In the genomic region with DNA sequence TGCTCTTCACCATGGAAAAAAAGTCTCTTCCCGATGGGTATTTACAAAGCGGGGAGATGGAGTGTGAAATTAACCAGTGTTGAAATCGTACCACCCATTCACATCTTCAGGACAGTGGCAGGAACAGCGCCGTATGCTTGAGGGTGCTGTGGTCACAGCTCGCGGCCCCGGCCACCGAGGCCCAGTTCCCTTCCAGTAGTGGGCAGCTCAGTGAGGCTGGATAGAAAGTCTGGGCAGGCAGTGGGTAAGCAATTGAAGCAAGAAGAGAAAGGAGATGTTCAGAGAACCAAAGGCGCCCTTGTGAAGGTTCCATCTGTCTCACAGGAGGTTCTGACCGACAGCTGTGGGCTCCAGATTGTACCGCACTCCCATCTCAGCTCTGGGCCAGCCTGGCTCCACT, we compare ENCODE assay signal across 18 cellular contexts. TPM values are rescaled to one million over a fixed set of nuclear protein-coding genes. Genes with fewer than 3 reads are reported as not detected.
A peak's percentile ranks its signal among the peaks of the same experiment; 100 is the strongest.
DNase-seq lines count a peak whose midpoint lies in the region; ATAC-seq and TF ChIP-seq lines count a peak whose summit lies in the region.
"Had no signal": no experiment of that assay in that cellular context is flagged by ENCODE, and none has a peak within 500 bp of the region (broad histone marks: within the 10 kb centered on the region; RNA-seq: fewer than 3 reads in every experiment).

No MANE protein-coding gene starts in this region.

- H3K9me3 Mint-ChIP-seq in activated naive CD4-positive, alpha-beta T cell treated with anti-CD3 and anti-CD28 coated beads for 36 hours = no peaks in the 10 kb centered on the region
- H3K9me3 Mint-ChIP-seq in central memory CD8-positive, alpha-beta T cell = no peaks in the 10 kb centered on the region
- H3K9me3 Mint-ChIP-seq in stimulated activated effector memory CD8-positive, alpha-beta T cell treated with anti-CD3 and anti-CD28 coated beads, Interleukin-12 subunit alpha, Interleukin-12 subunit beta, amount 100 ng/mL, for 72 hours = no peaks in the 10 kb centered on the region
- H3K9me3 Mint-ChIP-seq: mesothelial cell of epicardium had no signal

- H3K27ac Mint-ChIP-seq in activated naive CD4-positive, alpha-beta T cell treated with anti-CD3 and anti-CD28 coated beads for 36 hours = peak overlapping the region; percentile 30
- H3K27ac Mint-ChIP-seq in central memory CD8-positive, alpha-beta T cell (ENCODE audit: low read depth) = peak overlapping the region; percentile 44
- peak overlapping the region; percentile 90 for H3K27ac Mint-ChIP-seq in stimulated activated effector memory CD8-positive, alpha-beta T cell treated with anti-CD3 and anti-CD28 coated beads, Interleukin-12 subunit alpha, Interleukin-12 subunit beta, amount 100 ng/mL, for 72 hours
- H3K27ac Mint-ChIP-seq: mesothelial cell of epicardium had no signal

- TF ChIP-seq CTCF in NB4 (IDR thresholded peaks at IDR 0.05; ENCODE audit: low read depth, low read length) (no peak), foreskin fibroblast (IDR thresholded peaks at IDR 0.05; ENCODE audit: low read depth, low read length) (no peak)

- ATAC-seq in central memory CD8-positive, alpha-beta T cell (replicated peaks; ENCODE audit: extremely low read depth, poor library complexity, severe bottlenecking) = no peak
- ATAC-seq in stimulated activated effector memory CD8-positive, alpha-beta T cell treated with anti-CD3 and anti-CD28 coated beads, Interleukin-12 subunit alpha, Interleukin-12 subunit beta, amount 100 ng/mL, for 72 hours = no peak

- H3K36me3 Mint-ChIP-seq in activated naive CD4-positive, alpha-beta T cell treated with anti-CD3 and anti-CD28 coated beads for 36 hours (ENCODE audit: low read depth) = peaks cover 43% of the 10 kb centered on the region
- H3K36me3 Mint-ChIP-seq in central memory CD8-positive, alpha-beta T cell (ENCODE audit: insufficient read depth) = peaks cover 67% of the 10 kb centered on the region
- H3K36me3 Mint-ChIP-seq in stimulated activated effector memory CD8-positive, alpha-beta T cell treated with anti-CD3 and anti-CD28 coated beads, Interleukin-12 subunit alpha, Interleukin-12 subunit beta, amount 100 ng/mL, for 72 hours = peaks cover 93% of the 10 kb centered on the region

- CTCF ChIA-PET in activated naive CD4-positive, alpha-beta T cell treated with anti-CD3 and anti-CD28 coated beads for 36 hours (lab: Charles Lee) = interaction anchor here (0.9 to 1.2 kb wide), 2 partner anchors 20 to 171 kb away, joined by 3 to 5 read pairs; no protein-coding TSS in a partner anchor

- H3K4me3 Mint-ChIP-seq in activated naive CD4-positive, alpha-beta T cell treated with anti-CD3 and anti-CD28 coated beads for 36 hours = no peak overlapping the region
- H3K4me3 Mint-ChIP-seq in central memory CD8-positive, alpha-beta T cell = no peak overlapping the region
- H3K4me3 Mint-ChIP-seq in stimulated activated effector memory CD8-positive, alpha-beta T cell treated with anti-CD3 and anti-CD28 coated beads, Interleukin-12 subunit alpha, Interleukin-12 subunit beta, amount 100 ng/mL, for 72 hours = no peak overlapping the region
- H3K4me3 Mint-ChIP-seq: mesothelial cell of epicardium had no signal

- peaks cover 49% of the 10 kb centered on the region for H3K4me1 Mint-ChIP-seq in activated naive CD4-positive, alpha-beta T cell treated with anti-CD3 and anti-CD28 coated beads for 36 hours (ENCODE audit: low read depth)
- H3K4me1 Mint-ChIP-seq in central memory CD8-positive, alpha-beta T cell = peaks cover 28% of the 10 kb centered on the region
- peaks cover 70% of the 10 kb centered on the region for H3K4me1 Mint-ChIP-seq in stimulated activated effector memory CD8-positive, alpha-beta T cell treated with anti-CD3 and anti-CD28 coated beads, Interleukin-12 subunit alpha, Interleukin-12 subunit beta, amount 100 ng/mL, for 72 hours

- H3K4me3 ChIP-seq in NB4 (ENCODE audit: low read depth, low read length) = no peak overlapping the region
- H3K4me3 ChIP-seq in foreskin fibroblast (ENCODE audit: low read depth in 1 of 2, low read length in 2 of 2) = no peak overlapping the region
- H3K4me3 ChIP-seq: GM23248 had no signal

- intact Hi-C loops in activated naive CD4-positive, alpha-beta T cell treated with anti-CD3 and anti-CD28 coated beads for 36 hours (cut with micrococcal nuclease) = no loop called here

- H3K27me3 Mint-ChIP-seq in activated naive CD4-positive, alpha-beta T cell treated with anti-CD3 and anti-CD28 coated beads for 36 hours (ENCODE audit: low read depth) = no peaks in the 10 kb centered on the region
- no peaks in the 10 kb centered on the region for H3K27me3 Mint-ChIP-seq in central memory CD8-positive, alpha-beta T cell

- DNase-seq in activated naive CD4-positive, alpha-beta T cell treated with anti-CD3 and anti-CD28 coated beads for 36 hours = no peak
- DNase-seq in activated naive CD4-positive, alpha-beta T cell treated with Interleukin-2 at 50 U/mL for 16 hours = no peak
- DNase-seq in NB4 (ENCODE audit: low read depth) (peak; percentile 56), anterior cingulate cortex (lab: John Stamatoyannopoulos, UW) (no peak), NCI-H1092 (lab: John Stamatoyannopoulos, UW) (no peak), foreskin fibroblast (no peak)
- no peak for DNase-seq in central memory CD8-positive, alpha-beta T cell (ENCODE audit: low spot score in 2 of 2)
- no peak for DNase-seq in stimulated activated effector memory CD8-positive, alpha-beta T cell treated with anti-CD3 and anti-CD28 coated beads, Interleukin-12 subunit alpha, Interleukin-12 subunit beta, amount 100 ng/mL, for 72 hours (ENCODE audit: low spot score in 2 of 2)
- DNase-seq: activated effector memory CD4-positive, alpha-beta T cell treated with Interleukin-2 at 50 U/mL for 16 hours; effector memory CD4-positive, alpha-beta T cell; GM23248; Kasumi-1; NCI-H1105; NCI-H524 treated with DMSO at 0.1 percent for 48 hours; Right ventricle myocardium superior; stimulated activated CD4-positive, alpha-beta T cell treated with anti-CD3 and anti-CD28 coated beads, Interleukin-12 subunit alpha, Interleukin-12 subunit beta, amount 100 ng/mL, for 4 hours; WERI-Rb-1 had no signal

- TF ChIP-seq POLR2A in NB4 (IDR thresholded peaks at IDR 0.05; ENCODE audit: extremely low read depth, insufficient read length) = no peak

RNA-seq across cellular contexts. Expression of a gene that starts 59.1 kb away (rescaled TPM):
- total RNA-seq in activated naive CD4-positive, alpha-beta T cell treated with anti-CD3 and anti-CD28 coated beads for 36 hours = 10 to 100 TPM; 42.8 to 45.8 TPM

Comparison
In these comparisons a context has a peak if more than half of its experiments do, and no peak if none do; other contexts are left out.
1. H3K27ac Mint-ChIP-seq: peak in every context shown above with its lines; median percentile 90 in stimulated activated effector memory CD8-positive, alpha-beta T cell treated with anti-CD3 and anti-CD28 coated beads, Interleukin-12 subunit alpha, Interleukin-12 subunit beta, amount 100 ng/mL, for 72 hours; 44 in central memory CD8-positive, alpha-beta T cell; 30 in activated naive CD4-positive, alpha-beta T cell treated with anti-CD3 and anti-CD28 coated beads for 36 hours.